Comparison of ENCODE assay signal across 8 cellular contexts in genomic region chr3:128617270-128617556, GRCh38. TPM values are rescaled to one million over a fixed set of nuclear protein-coding genes. Genes with fewer than 3 reads are reported as not detected.
DNase-seq lines count a peak whose midpoint lies in the region; ATAC-seq and TF ChIP-seq lines count a peak whose summit lies in the region.

No MANE protein-coding gene starts in this region.

- TF ChIP-seq CTCF in GM12875 (IDR thresholded peaks at IDR 0.05; ENCODE audit: borderline replicate concordance, insufficient read depth, low read depth, low read length) (no peak), RWPE2 (IDR thresholded peaks at IDR 0.05; ENCODE audit: poor library complexity, severe bottlenecking) (no peak), fibroblast of mammary gland (conservative IDR thresholded peaks at IDR 0.05; ENCODE audit: control insufficient read depth, insufficient read depth, low read depth, low read length) (no peak), GM20000 (IDR thresholded peaks at IDR 0.05; ENCODE audit: extremely low read depth, missing control alignments) (no peak)

- H3K36me3 ChIP-seq in RWPE2 (ENCODE audit: low read depth) = peaks cover 51% of the 10 kb centered on the region

- peak overlapping the region; percentile 78 for H3K4me3 ChIP-seq in GM12875 (ENCODE audit: low read depth, low read length)
- H3K4me3 ChIP-seq in RWPE2 (ENCODE audit: severe bottlenecking) = peak overlapping the region; percentile 38
- H3K4me3 ChIP-seq in fibroblast of mammary gland (ENCODE audit: control insufficient read depth, low read depth, low read length) = peak overlapping the region; percentile 48
- peak overlapping the region; percentile 71 for H3K4me3 ChIP-seq in skeletal muscle cell (ENCODE audit: low read depth, low read length)

- H3K4me1 ChIP-seq in RWPE2 (ENCODE audit: insufficient read depth, poor library complexity, severe bottlenecking) = peaks cover 13% of the 10 kb centered on the region

- peak overlapping the region; percentile 26 for H3K27ac ChIP-seq in RWPE2 (ENCODE audit: poor library complexity, severe bottlenecking)

- no peaks in the 10 kb centered on the region for H3K9me3 ChIP-seq in RWPE2 (ENCODE audit: severe bottlenecking)

- ATAC-seq in RWPE2 (ENCODE audit: low read depth) (no peak), left lobe of liver (no peak)

- DNase-seq in RWPE2 (ENCODE audit: low spot score) (no peak), fibroblast of mammary gland (ENCODE audit: low read depth) (no peak), skeletal muscle cell (ENCODE audit: low read depth) (no peak), left lobe of liver (ENCODE audit: low spot score) (no peak), NCI-H524 treated with DMSO at 0.1 percent for 48 hours (lab: John Stamatoyannopoulos, UW) (no peak), NCI-H510A treated with DMSO at 0.1 percent for 48 hours (lab: John Stamatoyannopoulos, UW) (no peak), GM20000 (ENCODE audit: low spot score) (no peak)

- no peaks in the 10 kb centered on the region for H3K27me3 ChIP-seq in RWPE2 (ENCODE audit: insufficient read depth, poor library complexity, severe bottlenecking)

RNA-seq across cellular contexts. Expression of gene RPN1, which starts 33.4 kb away (rescaled TPM):
- 198 TPM for total RNA-seq in left lobe of liver
